ENCODE assay signal across 24 cellular contexts in genomic region chr2:69689466-69689865, GRCh38. TPM values are rescaled to one million over a fixed set of nuclear protein-coding genes. Genes with fewer than 3 reads are reported as not detected.
DNase-seq lines count a peak whose midpoint lies in the region; ATAC-seq lines count a peak whose summit lies in the region.
"Had no signal": no experiment of that assay in that cellular context is flagged by ENCODE, and none has a peak within 500 bp of the region (broad histone marks: within the 10 kb centered on the region; RNA-seq: fewer than 3 reads in every experiment).

No MANE protein-coding gene starts in this region.

- no peaks in the 10 kb centered on the region for H3K27me3 ChIP-seq in BLaER1 treated with 17β-estradiol and CSF1 and Interleukin-3, amounts not matched to agents 10 nM and 100 nM
- H3K27me3 ChIP-seq: ascending aorta, cardiac muscle cell, SJSA1, suprapubic skin, upper lobe of left lung had no signal

- peak overlapping the region; percentile 28 for H3K27ac Mint-ChIP-seq in activated CD4-positive, alpha-beta T cell treated with anti-CD3 and anti-CD28 coated beads, Interleukin-2, amount 10 ng/mL, durations not matched to agents 7 days and 5 days
- peak overlapping the region; percentile 58 for H3K27ac Mint-ChIP-seq in activated CD8-positive, alpha-beta T cell treated with anti-CD3 and anti-CD28 coated beads, Interleukin-2, amount 10 ng/mL, durations not matched to agents 7 days and 5 days
- H3K27ac Mint-ChIP-seq in effector memory CD8-positive, alpha-beta T cell: peak overlapping the region in 1 of 2 donors; percentile 84
- H3K27ac Mint-ChIP-seq: endodermal cell, WTC11 had no signal

- POLR2A ChIA-PET in activated CD4-positive, alpha-beta T cell treated with anti-CD3 and anti-CD28 coated beads, Interleukin-2, amount 10 ng/mL, durations not matched to agents 7 days and 5 days (lab: Charles Lee): no interaction called here
- POLR2A ChIA-PET in activated CD8-positive, alpha-beta T cell treated with anti-CD3 and anti-CD28 coated beads, Interleukin-2, amount 10 ng/mL, durations not matched to agents 7 days and 5 days (lab: Charles Lee): no interaction called here

- peaks cover 40 to 58% (median 55%) of the 10 kb centered on the region in 10 experiments for H3K4me1 ChIP-seq in BLaER1 treated with 17β-estradiol and CSF1 and Interleukin-3, amounts not matched to agents 10 nM and 100 nM
- H3K4me1 ChIP-seq: ascending aorta had no signal

- H3K4me3 Mint-ChIP-seq in activated CD4-positive, alpha-beta T cell treated with anti-CD3 and anti-CD28 coated beads, Interleukin-2, amount 10 ng/mL, durations not matched to agents 7 days and 5 days: no peak overlapping the region
- no peak overlapping the region for H3K4me3 Mint-ChIP-seq in activated CD8-positive, alpha-beta T cell treated with anti-CD3 and anti-CD28 coated beads, Interleukin-2, amount 10 ng/mL, durations not matched to agents 7 days and 5 days
- peak overlapping the region; percentile 63 to 64 for H3K4me3 Mint-ChIP-seq in effector memory CD8-positive, alpha-beta T cell
- H3K4me3 Mint-ChIP-seq: endodermal cell, WTC11 had no signal

- H4K20me1 ChIP-seq in BLaER1 treated with 17β-estradiol and CSF1 and Interleukin-3, amounts not matched to agents 10 nM and 100 nM: no peaks in the 10 kb centered on the region

- no peaks in the 10 kb centered on the region for H3K36me3 ChIP-seq in BLaER1 treated with 17β-estradiol and CSF1 and Interleukin-3, amounts not matched to agents 10 nM and 100 nM
- H3K36me3 ChIP-seq: ascending aorta, cardiac muscle cell, SJSA1, suprapubic skin, upper lobe of left lung had no signal

- H3K9ac ChIP-seq in BLaER1 treated with 17β-estradiol and CSF1 and Interleukin-3, amounts not matched to agents 10 nM and 100 nM: no peak overlapping the region

- H3K4me3 ChIP-seq in BLaER1 treated with 17β-estradiol and CSF1 and Interleukin-3, amounts not matched to agents 10 nM and 100 nM: no peak overlapping the region
- H3K4me3 ChIP-seq: ascending aorta, cardiac muscle cell, coronary artery, mucosa of descending colon, SJSA1, suprapubic skin, upper lobe of left lung had no signal

- peaks cover 0 to 4% (median 0%) of the 10 kb centered on the region in 11 experiments; a peak in 2 of 22 replicates for H3K9me3 ChIP-seq in BLaER1 treated with 17β-estradiol and CSF1 and Interleukin-3, amounts not matched to agents 10 nM and 100 nM (replicated peaks in 1 of 11)
- H3K9me3 ChIP-seq: ascending aorta, mucosa of descending colon, SJSA1, suprapubic skin, upper lobe of left lung had no signal

- H3K4me2 ChIP-seq in BLaER1 treated with 17β-estradiol and CSF1 and Interleukin-3, amounts not matched to agents 10 nM and 100 nM: peak overlapping the region; percentile 44 to 76 (median 58); a peak in 20 of 22 replicates

- CTCF ChIA-PET in activated CD4-positive, alpha-beta T cell treated with anti-CD3 and anti-CD28 coated beads, Interleukin-2, amount 10 ng/mL, durations not matched to agents 7 days and 5 days (lab: Charles Lee): interaction anchor here (0.5 kb wide), 1 partner anchor 176 kb away, joined by 3 read pairs; no protein-coding TSS in a partner anchor
- CTCF ChIA-PET in activated CD8-positive, alpha-beta T cell treated with anti-CD3 and anti-CD28 coated beads, Interleukin-2, amount 10 ng/mL, durations not matched to agents 7 days and 5 days (lab: Charles Lee): no interaction called here

- no peaks in the 10 kb centered on the region for H3K27me3 Mint-ChIP-seq in activated CD4-positive, alpha-beta T cell treated with anti-CD3 and anti-CD28 coated beads, Interleukin-2, amount 10 ng/mL, durations not matched to agents 7 days and 5 days
- H3K27me3 Mint-ChIP-seq in activated CD8-positive, alpha-beta T cell treated with anti-CD3 and anti-CD28 coated beads, Interleukin-2, amount 10 ng/mL, durations not matched to agents 7 days and 5 days (ENCODE audit: low read depth): no peaks in the 10 kb centered on the region
- H3K27me3 Mint-ChIP-seq in effector memory CD8-positive, alpha-beta T cell: no peaks in the 10 kb centered on the region

- H3K36me3 Mint-ChIP-seq in activated CD4-positive, alpha-beta T cell treated with anti-CD3 and anti-CD28 coated beads, Interleukin-2, amount 10 ng/mL, durations not matched to agents 7 days and 5 days (ENCODE audit: low read depth): peaks cover 11% of the 10 kb centered on the region
- H3K36me3 Mint-ChIP-seq in activated CD8-positive, alpha-beta T cell treated with anti-CD3 and anti-CD28 coated beads, Interleukin-2, amount 10 ng/mL, durations not matched to agents 7 days and 5 days (ENCODE audit: low read depth): peaks cover 4% of the 10 kb centered on the region
- peaks cover 3% of the 10 kb centered on the region for H3K36me3 Mint-ChIP-seq in effector memory CD8-positive, alpha-beta T cell (ENCODE audit: insufficient read depth)
- H3K36me3 Mint-ChIP-seq: WTC11 had no signal

- DNase-seq in activated CD4-positive, alpha-beta T cell treated with anti-CD3 and anti-CD28 coated beads, Interleukin-2, amount 10 ng/mL, durations not matched to agents 7 days and 5 days: no peak
- no peak for DNase-seq in activated CD4-positive, alpha-beta T cell treated with anti-CD3 and anti-CD28 coated beads, Interleukin-2, amount 50 U/mL, for 4 hours
- DNase-seq in activated CD8-positive, alpha-beta T cell treated with anti-CD3 and anti-CD28 coated beads, Interleukin-2, amount 10 ng/mL, durations not matched to agents 7 days and 5 days: no peak
- no peak for DNase-seq in effector memory CD8-positive, alpha-beta T cell
- DNase-seq in H4 (ENCODE audit: low spot score): no peak
- DNase-seq in EL: no peak
- DNase-seq: 8988T; endodermal cell; KBM-7; mammary epithelial cell; mucosa of descending colon; NCI-H1092 treated with DMSO at 0.1 percent for 48 hours; NCI-H1694 treated with DMSO at 0.1 percent for 48 hours; stimulated activated CD4-positive, alpha-beta T cell treated with anti-CD3 and anti-CD28 coated beads, Interleukin-4, amount 100 ng/mL, for 24 hours; upper lobe of left lung had no signal

- H3K4me1 Mint-ChIP-seq in activated CD4-positive, alpha-beta T cell treated with anti-CD3 and anti-CD28 coated beads, Interleukin-2, amount 10 ng/mL, durations not matched to agents 7 days and 5 days: peaks cover 69% of the 10 kb centered on the region
- H3K4me1 Mint-ChIP-seq in activated CD8-positive, alpha-beta T cell treated with anti-CD3 and anti-CD28 coated beads, Interleukin-2, amount 10 ng/mL, durations not matched to agents 7 days and 5 days (ENCODE audit: low read depth): peaks cover 68% of the 10 kb centered on the region
- peaks cover 49 to 56% of the 10 kb centered on the region in 2 donors for H3K4me1 Mint-ChIP-seq in effector memory CD8-positive, alpha-beta T cell (ENCODE audit: low read depth in 2 of 2)
- H3K4me1 Mint-ChIP-seq: endodermal cell, WTC11 had no signal

- no peak for ATAC-seq in activated CD8-positive, alpha-beta T cell treated with anti-CD3 and anti-CD28 coated beads, Interleukin-2, amount 10 ng/mL, durations not matched to agents 7 days and 5 days
- no peak for ATAC-seq in effector memory CD8-positive, alpha-beta T cell (replicated peaks)
- no peak for ATAC-seq in GM19035 (IDR thresholded peaks at IDR 0.05; ENCODE audit: unreplicated experiment)
- ATAC-seq: mucosa of descending colon, WTC11 had no signal

- peak overlapping the region in 3 of 11 experiments; percentile 17 to 48 (median 40); a peak in 4 of 22 replicates for H3K27ac ChIP-seq in BLaER1 treated with 17β-estradiol and CSF1 and Interleukin-3, amounts not matched to agents 10 nM and 100 nM
- H3K27ac ChIP-seq: ascending aorta, cardiac muscle cell, coronary artery, RWPE1, SJSA1, suprapubic skin, upper lobe of left lung had no signal

- H3K9me3 Mint-ChIP-seq in activated CD4-positive, alpha-beta T cell treated with anti-CD3 and anti-CD28 coated beads, Interleukin-2, amount 10 ng/mL, durations not matched to agents 7 days and 5 days: no peaks in the 10 kb centered on the region
- H3K9me3 Mint-ChIP-seq in activated CD8-positive, alpha-beta T cell treated with anti-CD3 and anti-CD28 coated beads, Interleukin-2, amount 10 ng/mL, durations not matched to agents 7 days and 5 days (ENCODE audit: insufficient read depth): peaks cover 6% of the 10 kb centered on the region
- H3K9me3 Mint-ChIP-seq in effector memory CD8-positive, alpha-beta T cell: no peaks in the 10 kb centered on the region
- H3K9me3 Mint-ChIP-seq: endodermal cell, WTC11 had no signal

RNA-seq across cellular contexts. Expression of gene AAK1, which starts 45.9 kb away (rescaled TPM):
- total RNA-seq in activated CD4-positive, alpha-beta T cell treated with anti-CD3 and anti-CD28 coated beads, Interleukin-2, amount 10 ng/mL, durations not matched to agents 7 days and 5 days: 100 to 1,000 TPM; 119 to 121 TPM
- 100 to 1,000 TPM; 105 to 107 TPM for total RNA-seq in activated CD8-positive, alpha-beta T cell treated with anti-CD3 and anti-CD28 coated beads, Interleukin-2, amount 10 ng/mL, durations not matched to agents 7 days and 5 days
- total RNA-seq in H4 (2014; rRNA removed; shearing (Covaris generic)): 11.5 and 19.8 TPM in 2 replicates

RNA-seq across cellular contexts. Expression of gene ANXA4, which starts 52.5 kb away (rescaled TPM):
- total RNA-seq in activated CD4-positive, alpha-beta T cell treated with anti-CD3 and anti-CD28 coated beads, Interleukin-2, amount 10 ng/mL, durations not matched to agents 7 days and 5 days: 10 to 100 TPM; 70.6 to 75.9 TPM
- 10 to 100 TPM; 53.5 to 59.5 TPM for total RNA-seq in activated CD8-positive, alpha-beta T cell treated with anti-CD3 and anti-CD28 coated beads, Interleukin-2, amount 10 ng/mL, durations not matched to agents 7 days and 5 days
- total RNA-seq in H4 (2014; rRNA removed; shearing (Covaris generic)): 9.8 and 19.8 TPM in 2 replicates

Comparison
In these comparisons a context has a peak if more than half of its experiments do, and no peak if none do; other contexts are left out.
1. H3K4me3 Mint-ChIP-seq: peak in effector memory CD8-positive, alpha-beta T cell (2 of 2); none in activated CD4-positive, alpha-beta T cell treated with anti-CD3 and anti-CD28 coated beads, Interleukin-2, amount 10 ng/mL, durations not matched to agents 7 days and 5 days (single experiment) and activated CD8-positive, alpha-beta T cell treated with anti-CD3 and anti-CD28 coated beads, Interleukin-2, amount 10 ng/mL, durations not matched to agents 7 days and 5 days (single experiment).